In the genomic region with DNA sequence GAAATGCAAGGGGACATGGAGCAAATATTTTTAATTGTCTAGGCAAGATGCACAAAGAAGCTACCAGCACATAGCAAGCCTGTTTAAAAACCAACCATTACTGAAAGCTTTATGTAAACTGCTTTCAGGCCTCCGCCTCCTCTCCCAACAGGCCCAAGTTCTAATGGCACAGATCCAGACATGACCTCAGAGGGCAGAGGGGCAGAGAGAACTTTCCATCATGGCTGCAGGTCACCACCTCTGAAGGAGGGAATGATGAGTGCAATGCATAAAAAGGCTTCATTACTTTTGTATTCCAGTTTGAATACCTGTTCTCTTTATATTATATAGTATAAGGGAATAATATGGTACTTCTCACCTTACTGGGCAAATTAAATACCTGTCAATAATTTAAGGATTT, we compare ENCODE assay signal across 8 cellular contexts. TPM values are rescaled to one million over a fixed set of nuclear protein-coding genes. Genes with fewer than 3 reads are reported as not detected.
DNase-seq lines count a peak whose midpoint lies in the region; TF ChIP-seq lines count a peak whose summit lies in the region.

No MANE protein-coding gene starts in this region.

- DNase-seq in CD14-positive monocyte (ENCODE audit: low spot score), result no peak
- peak; percentile 57 for DNase-seq in RPMI8226
- peak; percentile 62 for DNase-seq in fibroblast of the aortic adventitia (ENCODE audit: low read depth)
- peak; percentile 58 to 72 (median 63) for DNase-seq in ovary
- DNase-seq in NCI-H446 treated with DMSO at 0.1 percent for 48 hours (lab: John Stamatoyannopoulos, UW), result no peak
- DNase-seq in activated CD4-positive, CD25-positive, alpha-beta regulatory T cell (lab: John Stamatoyannopoulos, UW), result no peak
- no peak for DNase-seq in effector CD4-positive, alpha-beta T cell
- DNase-seq in NK-92 (lab: John Stamatoyannopoulos, UW; ENCODE audit: unreplicated experiment), result no peak

- 60 to 72% (median 67%) methylated on average over 1 of the region's 1 CpG for WGBS in ovary, 3 donors

- TF ChIP-seq CTCF in CD14-positive monocyte (IDR thresholded peaks at IDR 0.05), result no peak
- TF ChIP-seq CTCF in fibroblast of the aortic adventitia (IDR thresholded peaks at IDR 0.05; ENCODE audit: insufficient read depth, low read length), result no peak
- no peak for TF ChIP-seq CTCF in ovary (IDR thresholded peaks at IDR 0.05)

- intact Hi-C loops in CD14-positive monocyte (cut with micrococcal nuclease) (no loop called here), ovary (cut with DNase I) (no loop called here)

- peaks cover 85 to 97% of the 10 kb centered on the region in 2 donors for H3K36me3 Mint-ChIP-seq in CD14-positive monocyte

- no peaks in the 10 kb centered on the region for H3K27me3 ChIP-seq in ovary

- H3K4me3 Mint-ChIP-seq in CD14-positive monocyte, result no peak overlapping the region

- peaks cover 2% of the 10 kb centered on the region for H3K4me1 ChIP-seq in ovary (ENCODE audit: insufficient read depth)

- H3K27me3 Mint-ChIP-seq in CD14-positive monocyte (ENCODE audit: low read depth in 3 of 3), result no peaks in the 10 kb centered on the region

- no peaks in the 10 kb centered on the region for H3K9me3 ChIP-seq in ovary

- H3K9me3 Mint-ChIP-seq in CD14-positive monocyte, result no peaks in the 10 kb centered on the region

- TF ChIP-seq POLR2A in ovary (IDR thresholded peaks at IDR 0.05), result no peak

- no peak overlapping the region for H3K27ac ChIP-seq in ovary

- H3K27ac Mint-ChIP-seq in CD14-positive monocyte, result peak overlapping the region in 4 of 7 donors; percentile 2 to 65 (median 30)

- TF ChIP-seq EP300 in ovary (IDR thresholded peaks at IDR 0.05), result no peak

- no peaks in the 10 kb centered on the region for H3K4me1 Mint-ChIP-seq in CD14-positive monocyte

- no peak overlapping the region for H3K4me3 ChIP-seq in fibroblast of the aortic adventitia (ENCODE audit: low read depth, low read length)
- H3K4me3 ChIP-seq in ovary, result no peak overlapping the region

- H3K36me3 ChIP-seq in ovary, result no peaks in the 10 kb centered on the region

RNA-seq across cellular contexts. Expression of gene DDX17, which starts 15.2 kb away (rescaled TPM):
- polyA plus RNA-seq in CD14-positive monocyte, result 10 to 100 TPM; 31.4 to 36.3 TPM
- total RNA-seq in fibroblast of the aortic adventitia (ENCODE audit: low replicate concordance), result 322 and 701 TPM in 2 replicates
- total RNA-seq in ovary, result 100 to 1,000 TPM; 435 to 602 (median 515) TPM
- 100 to 1,000 TPM; 215 to 412 TPM for polyA plus RNA-seq in ovary

RNA-seq across cellular contexts. Expression of gene KDELR3, which starts 23.0 kb away (rescaled TPM):
- not detected for polyA plus RNA-seq in CD14-positive monocyte
- 22.1 and 183 TPM in 2 replicates for total RNA-seq in fibroblast of the aortic adventitia (ENCODE audit: low replicate concordance)
- total RNA-seq in ovary, result 1 to 10 TPM in 6 of 7 donors, under 1 TPM in 1; 0.81 to 8.3 (median 2.3) TPM
- polyA plus RNA-seq in ovary, result 10 to 100 TPM in 1 of 2 donors, 1 to 10 TPM in 1; 2.4 to 26.9 TPM

RNA-seq across cellular contexts. Expression of gene KCNJ4, which starts 35.9 kb away (rescaled TPM):
- polyA plus RNA-seq in CD14-positive monocyte (not detected), ovary (under 1 TPM in 1 of 2 donors, not detected in 1; 0.02 TPM)
- total RNA-seq in fibroblast of the aortic adventitia (ENCODE audit: low replicate concordance) (not detected in 2 replicates), ovary (under 1 TPM in 1 of 7 donors, not detected in 6; 0.62 TPM)

Comparison
In these comparisons a context has a peak if more than half of its experiments do, and no peak if none do; other contexts are left out.
1. DNase-seq: peak in RPMI8226 (single experiment), fibroblast of the aortic adventitia (single experiment) and ovary (5 of 5); none in CD14-positive monocyte (single experiment), NCI-H446 treated with DMSO at 0.1 percent for 48 hours (single experiment), activated CD4-positive, CD25-positive, alpha-beta regulatory T cell (0 of 4), effector CD4-positive, alpha-beta T cell (single experiment) and NK-92 (single experiment).